ENCODE assay signal across 1 cellular context in genomic region chr22:41478891-41479521, GRCh38.
TF ChIP-seq lines count a peak whose summit lies in the region.

No MANE protein-coding gene starts in this region.

TF ChIP-seq in liver, 16 proteins besides CTCF, POLR2A, EP300 and RAD21 (continued from another document):
- TF ChIP-seq REST (IDR thresholded peaks at IDR 0.05) (peak; percentile 50), NR2F2 (IDR thresholded peaks at IDR 0.05) (peak; percentile 49), GABPA (IDR thresholded peaks at IDR 0.05 in 1 of 2, conservative IDR thresholded peaks at IDR 0.05 in 1 of 2) (no peak), SP1 (IDR thresholded peaks at IDR 0.05) (peak; percentile 77), FOXA2 (IDR thresholded peaks at IDR 0.05) (no peak), EGR1 (IDR thresholded peaks at IDR 0.05; ENCODE audit: low read depth in 2 of 2) (peak in 1 of 2 donors; percentile 12), HNF4G (IDR thresholded peaks at IDR 0.05) (no peak), FOXA1 (IDR thresholded peaks at IDR 0.05) (peak; percentile 72)
TF ChIP-seq in liver: peak in this region for 12.
